In the genomic region with DNA sequence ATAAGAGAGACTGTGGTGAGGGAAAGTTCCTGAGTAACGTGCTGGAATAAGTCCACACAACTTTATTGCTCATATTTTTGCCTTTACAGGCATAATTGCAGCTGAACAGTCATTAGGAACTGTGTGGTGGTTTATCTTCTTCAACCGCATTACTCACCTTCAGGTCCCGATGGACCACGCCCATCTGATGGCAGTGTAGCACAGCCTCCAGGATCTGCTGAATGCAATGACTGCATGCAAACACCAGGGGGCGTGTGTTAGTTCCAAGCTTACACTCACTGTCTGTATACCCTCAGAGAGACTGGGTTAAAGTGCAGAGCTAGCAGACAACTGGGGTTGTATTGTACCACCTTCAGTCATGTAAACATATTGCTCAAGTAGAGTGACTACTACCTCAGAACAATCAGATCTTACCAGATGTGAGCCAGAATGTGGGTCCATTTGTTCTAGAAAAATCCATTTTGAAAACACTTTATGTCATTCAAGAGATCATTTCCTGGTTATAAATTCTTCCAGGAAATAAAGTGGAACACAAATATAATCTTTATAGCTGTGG, we compare ENCODE assay signal across 1 cellular context.
TF ChIP-seq lines count a peak whose summit lies in the region.

No MANE protein-coding gene starts in this region.

TF ChIP-seq in HepG2, 621 proteins besides CTCF, POLR2A, EP300 and RAD21 (continued from another document and continues in another):
- TF ChIP-seq IKZF5 (CRISPR knock-in tag; IDR thresholded peaks at IDR 0.05) (peak; percentile 97; the same call in 1 of the 2 replicates), ZNF331 (CRISPR knock-in tag; IDR thresholded peaks at IDR 0.05) (peak; percentile 94), IRF2 (CRISPR knock-in tag; IDR thresholded peaks at IDR 0.05) (peak; percentile 88), BRD4 (CRISPR knock-in tag; IDR thresholded peaks at IDR 0.05) (no peak), ZBTB37 (CRISPR knock-in tag; IDR thresholded peaks at IDR 0.05) (no peak), ZFP41 (CRISPR knock-in tag; IDR thresholded peaks at IDR 0.05; ENCODE audit: borderline replicate concordance) (no peak), ZNF761 (CRISPR knock-in tag; conservative IDR thresholded peaks at IDR 0.05) (no peak), DNMT3B (CRISPR knock-in tag; conservative IDR thresholded peaks at IDR 0.05) (peak; percentile 49; the same call in 1 of the 2 replicates), ZFX (CRISPR knock-in tag; IDR thresholded peaks at IDR 0.05; ENCODE audit: low read depth) (no peak), ZNF784 (CRISPR knock-in tag; IDR thresholded peaks at IDR 0.05; ENCODE audit: borderline replicate concordance) (peak; percentile 73; the same call in 1 of the 2 replicates), ZNF513 (CRISPR knock-in tag; conservative IDR thresholded peaks at IDR 0.05) (no peak), ZFAT (CRISPR knock-in tag; conservative IDR thresholded peaks at IDR 0.05) (no peak), CENPBD1 (CRISPR knock-in tag; IDR thresholded peaks at IDR 0.05; ENCODE audit: borderline replicate concordance, low read depth) (no peak), DRAP1 (CRISPR knock-in tag; IDR thresholded peaks at IDR 0.05) (peak; percentile 62; the same call in 1 of the 2 replicates), KDM2A (CRISPR knock-in tag; IDR thresholded peaks at IDR 0.05; ENCODE audit: borderline replicate concordance, low read depth) (0 out of 2 replicates have a peak, but pooled peaks have one; percentile 51), HMG20B (CRISPR knock-in tag; conservative IDR thresholded peaks at IDR 0.05) (peak; percentile 51; the same call in 1 of the 2 replicates), MAFK (conservative IDR thresholded peaks at IDR 0.05 in 1 of 2, IDR thresholded peaks at IDR 0.05 in 1 of 2; ENCODE audit: low read length in 2 of 2) (peak; percentile 37 to 74; a peak in 3 of 4 replicates), ELK4 (CRISPR knock-in tag; IDR thresholded peaks at IDR 0.05; ENCODE audit: borderline replicate concordance) (no peak), GTF2F1 (IDR thresholded peaks at IDR 0.05; ENCODE audit: low read length) (no peak), ESRRA (CRISPR knock-in tag; IDR thresholded peaks at IDR 0.05; ENCODE audit: low read depth) (0 out of 2 replicates have a peak, but pooled peaks have one; percentile 47), ZNF441 (CRISPR knock-in tag; IDR thresholded peaks at IDR 0.05; ENCODE audit: borderline replicate concordance) (no peak), HNF4G (IDR thresholded peaks at IDR 0.05; ENCODE audit: borderline replicate concordance, low read depth, low read length) (peak; percentile 67; the same call in 1 of the 2 replicates), HNF4G (CRISPR knock-in tag; IDR thresholded peaks at IDR 0.05; ENCODE audit: borderline replicate concordance, low read depth) (no peak), TOE1 (CRISPR knock-in tag; IDR thresholded peaks at IDR 0.05) (no peak), ATF3 (CRISPR knock-in tag; IDR thresholded peaks at IDR 0.05) (peak; percentile 42; the same call in 1 of the 2 replicates), MATR3 (CRISPR knock-in tag; IDR thresholded peaks at IDR 0.05) (no peak), ZBTB33 (CRISPR knock-in tag; IDR thresholded peaks at IDR 0.05) (peak; percentile 74), CBX1 (IDR thresholded peaks at IDR 0.05; ENCODE audit: low read depth) (no peak), ZNF792 (CRISPR knock-in tag; IDR thresholded peaks at IDR 0.05) (peak; percentile 100), FOXP1 (IDR thresholded peaks at IDR 0.05) (peak; percentile 99), FOXP1 (CRISPR knock-in tag; IDR thresholded peaks at IDR 0.05) (peak; percentile 97), PHF8 (CRISPR knock-in tag; IDR thresholded peaks at IDR 0.05) (no peak), TCF7L2 (IDR thresholded peaks at IDR 0.05; ENCODE audit: low read depth, low read length) (no peak), CHD4 (IDR thresholded peaks at IDR 0.05; ENCODE audit: borderline replicate concordance, low read length) (no peak), KDM1A (CRISPR knock-in tag; IDR thresholded peaks at IDR 0.05) (0 out of 2 replicates have a peak, but pooled peaks have one; percentile 35)
- TF ChIP-seq, protein P1, sequence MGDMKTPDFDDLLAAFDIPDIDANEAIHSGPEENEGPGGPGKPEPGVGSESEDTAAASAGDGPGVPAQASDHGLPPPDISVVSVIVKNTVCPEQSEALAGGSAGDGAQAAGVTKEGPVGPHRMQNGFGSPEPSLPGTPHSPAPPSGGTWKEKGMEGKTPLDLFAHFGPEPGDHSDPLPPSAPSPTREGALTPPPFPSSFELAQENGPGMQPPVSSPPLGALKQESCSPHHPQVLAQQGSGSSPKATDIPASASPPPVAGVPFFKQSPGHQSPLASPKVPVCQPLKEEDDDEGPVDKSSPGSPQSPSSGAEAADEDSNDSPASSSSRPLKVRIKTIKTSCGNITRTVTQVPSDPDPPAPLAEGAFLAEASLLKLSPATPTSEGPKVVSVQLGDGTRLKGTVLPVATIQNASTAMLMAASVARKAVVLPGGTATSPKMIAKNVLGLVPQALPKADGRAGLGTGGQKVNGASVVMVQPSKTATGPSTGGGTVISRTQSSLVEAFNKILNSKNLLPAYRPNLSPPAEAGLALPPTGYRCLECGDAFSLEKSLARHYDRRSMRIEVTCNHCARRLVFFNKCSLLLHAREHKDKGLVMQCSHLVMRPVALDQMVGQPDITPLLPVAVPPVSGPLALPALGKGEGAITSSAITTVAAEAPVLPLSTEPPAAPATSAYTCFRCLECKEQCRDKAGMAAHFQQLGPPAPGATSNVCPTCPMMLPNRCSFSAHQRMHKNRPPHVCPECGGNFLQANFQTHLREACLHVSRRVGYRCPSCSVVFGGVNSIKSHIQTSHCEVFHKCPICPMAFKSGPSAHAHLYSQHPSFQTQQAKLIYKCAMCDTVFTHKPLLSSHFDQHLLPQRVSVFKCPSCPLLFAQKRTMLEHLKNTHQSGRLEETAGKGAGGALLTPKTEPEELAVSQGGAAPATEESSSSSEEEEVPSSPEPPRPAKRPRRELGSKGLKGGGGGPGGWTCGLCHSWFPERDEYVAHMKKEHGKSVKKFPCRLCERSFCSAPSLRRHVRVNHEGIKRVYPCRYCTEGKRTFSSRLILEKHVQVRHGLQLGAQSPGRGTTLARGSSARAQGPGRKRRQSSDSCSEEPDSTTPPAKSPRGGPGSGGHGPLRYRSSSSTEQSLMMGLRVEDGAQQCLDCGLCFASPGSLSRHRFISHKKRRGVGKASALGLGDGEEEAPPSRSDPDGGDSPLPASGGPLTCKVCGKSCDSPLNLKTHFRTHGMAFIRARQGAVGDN (CRISPR knock-in tag; IDR thresholded peaks at IDR 0.05): no peak
- TF ChIP-seq, protein P2, sequence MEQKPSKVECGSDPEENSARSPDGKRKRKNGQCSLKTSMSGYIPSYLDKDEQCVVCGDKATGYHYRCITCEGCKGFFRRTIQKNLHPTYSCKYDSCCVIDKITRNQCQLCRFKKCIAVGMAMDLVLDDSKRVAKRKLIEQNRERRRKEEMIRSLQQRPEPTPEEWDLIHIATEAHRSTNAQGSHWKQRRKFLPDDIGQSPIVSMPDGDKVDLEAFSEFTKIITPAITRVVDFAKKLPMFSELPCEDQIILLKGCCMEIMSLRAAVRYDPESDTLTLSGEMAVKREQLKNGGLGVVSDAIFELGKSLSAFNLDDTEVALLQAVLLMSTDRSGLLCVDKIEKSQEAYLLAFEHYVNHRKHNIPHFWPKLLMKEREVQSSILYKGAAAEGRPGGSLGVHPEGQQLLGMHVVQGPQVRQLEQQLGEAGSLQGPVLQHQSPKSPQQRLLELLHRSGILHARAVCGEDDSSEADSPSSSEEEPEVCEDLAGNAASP (CRISPR knock-in tag; IDR thresholded peaks at IDR 0.05; ENCODE audit: borderline replicate concordance): peak; percentile 66; the same call in 1 of the 2 replicates
- TF ChIP-seq, protein P3, sequence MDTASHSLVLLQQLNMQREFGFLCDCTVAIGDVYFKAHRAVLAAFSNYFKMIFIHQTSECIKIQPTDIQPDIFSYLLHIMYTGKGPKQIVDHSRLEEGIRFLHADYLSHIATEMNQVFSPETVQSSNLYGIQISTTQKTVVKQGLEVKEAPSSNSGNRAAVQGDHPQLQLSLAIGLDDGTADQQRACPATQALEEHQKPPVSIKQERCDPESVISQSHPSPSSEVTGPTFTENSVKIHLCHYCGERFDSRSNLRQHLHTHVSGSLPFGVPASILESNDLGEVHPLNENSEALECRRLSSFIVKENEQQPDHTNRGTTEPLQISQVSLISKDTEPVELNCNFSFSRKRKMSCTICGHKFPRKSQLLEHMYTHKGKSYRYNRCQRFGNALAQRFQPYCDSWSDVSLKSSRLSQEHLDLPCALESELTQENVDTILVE (CRISPR knock-in tag; IDR thresholded peaks at IDR 0.05): peak; percentile 23; the same call in 1 of the 2 replicates
- TF ChIP-seq, protein P4, sequence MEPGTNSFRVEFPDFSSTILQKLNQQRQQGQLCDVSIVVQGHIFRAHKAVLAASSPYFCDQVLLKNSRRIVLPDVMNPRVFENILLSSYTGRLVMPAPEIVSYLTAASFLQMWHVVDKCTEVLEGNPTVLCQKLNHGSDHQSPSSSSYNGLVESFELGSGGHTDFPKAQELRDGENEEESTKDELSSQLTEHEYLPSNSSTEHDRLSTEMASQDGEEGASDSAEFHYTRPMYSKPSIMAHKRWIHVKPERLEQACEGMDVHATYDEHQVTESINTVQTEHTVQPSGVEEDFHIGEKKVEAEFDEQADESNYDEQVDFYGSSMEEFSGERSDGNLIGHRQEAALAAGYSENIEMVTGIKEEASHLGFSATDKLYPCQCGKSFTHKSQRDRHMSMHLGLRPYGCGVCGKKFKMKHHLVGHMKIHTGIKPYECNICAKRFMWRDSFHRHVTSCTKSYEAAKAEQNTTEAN (CRISPR knock-in tag; conservative IDR thresholded peaks at IDR 0.05): peak; percentile 60; the same call in 1 of the 2 replicates
